11 cellular contexts compared by ENCODE assay signal in the genomic region with DNA sequence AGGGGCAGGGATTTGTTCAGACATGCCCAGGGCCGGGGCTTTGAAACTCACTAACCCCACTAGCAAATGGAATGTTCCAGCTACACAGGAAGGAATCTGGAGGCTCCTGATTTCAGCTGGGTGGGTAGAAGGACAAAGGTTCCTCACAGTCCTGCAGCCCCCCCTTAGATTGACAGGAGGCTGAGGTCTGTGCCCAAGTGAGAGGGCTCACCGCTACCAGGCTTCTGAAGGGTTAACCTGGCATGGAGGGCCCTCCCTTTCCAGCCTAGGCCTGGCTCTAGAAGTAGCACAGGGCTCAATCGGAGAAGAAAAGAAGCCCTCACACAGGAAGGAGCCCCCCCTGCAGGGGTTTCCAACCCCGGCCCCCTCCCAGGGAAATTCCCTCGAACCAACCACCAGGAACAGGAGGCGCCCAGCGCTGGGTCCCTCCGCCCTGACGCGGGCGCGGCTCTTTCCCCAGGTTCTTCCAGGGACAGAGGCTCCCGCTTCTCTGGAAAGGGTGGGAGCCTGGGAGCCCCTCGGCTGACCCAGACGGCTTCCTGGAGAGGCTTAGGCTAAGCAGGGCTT. TPM values are rescaled to one million over a fixed set of nuclear protein-coding genes. Genes with fewer than 3 reads are reported as not detected.
DNase-seq lines count a peak whose midpoint lies in the region; ATAC-seq and TF ChIP-seq lines count a peak whose summit lies in the region.
"Had no signal": no experiment of that assay in that cellular context is flagged by ENCODE, and none has a peak within 500 bp of the region (broad histone marks: within the 10 kb centered on the region; RNA-seq: fewer than 3 reads in every experiment).

No MANE protein-coding gene starts in this region.

- peak overlapping the region; percentile 5 for H3K4me3 ChIP-seq in WERI-Rb-1 (ENCODE audit: low read depth, low read length)
- no peak overlapping the region for H3K4me3 ChIP-seq in trophoblast cell (ENCODE audit: low read depth, low read length)

- peak overlapping the region; percentile 33 for H4K8ac ChIP-seq in trophoblast cell (ENCODE audit: low read depth, low read length)

- H3K9ac ChIP-seq in trophoblast cell (ENCODE audit: low read length), result no peak overlapping the region

- peak overlapping the region; percentile 85 for H3K14ac ChIP-seq in trophoblast cell (ENCODE audit: low read length)

- peak overlapping the region; percentile 80 for H2AK5ac ChIP-seq in trophoblast cell (ENCODE audit: low read length)

- H4K12ac ChIP-seq in trophoblast cell (ENCODE audit: low read depth, low read length), result peak overlapping the region; percentile 67

- no TSS peak for BruUV-seq in Calu3 (replicated peaks; lab: Mats Ljungman, UMichigan)

- H3K4ac ChIP-seq in trophoblast cell (ENCODE audit: low read depth, low read length), result peak overlapping the region; percentile 85

- ATAC-seq in left ventricle myocardium superior (no peak), GM19397 (IDR thresholded peaks at IDR 0.05; ENCODE audit: unreplicated experiment) (no peak)

- H3K36me3 ChIP-seq in WERI-Rb-1 (no peaks in the 10 kb centered on the region), trophoblast cell (ENCODE audit: control insufficient read depth in 1 of 2, insufficient read depth in 2 of 2, low read length in 2 of 2) (peaks cover 33% of the 10 kb centered on the region in 2 experiments)

- H3K4me1 ChIP-seq in trophoblast cell (ENCODE audit: control insufficient read depth in 1 of 2, insufficient read depth in 2 of 2, low read length in 2 of 2), result peaks cover 38 to 40% of the 10 kb centered on the region in 2 experiments

- H3K4me3 Mint-ChIP-seq in Calu3 (ENCODE audit: low read depth, unreplicated experiment), result peak overlapping the region; percentile 84
- H3K4me3 Mint-ChIP-seq: CD8-positive, alpha-beta memory T cell had no signal

- H3K23ac ChIP-seq in trophoblast cell (ENCODE audit: low read length), result no peak overlapping the region

- no peaks in the 10 kb centered on the region for H3K9me3 Mint-ChIP-seq in Calu3 (ENCODE audit: low read depth, unreplicated experiment)
- H3K9me3 Mint-ChIP-seq: CD8-positive, alpha-beta memory T cell had no signal

- H3K79me1 ChIP-seq in trophoblast cell (ENCODE audit: low read length), result peaks cover 55% of the 10 kb centered on the region

- no peak for TF ChIP-seq CTCF in Calu3 (IDR thresholded peaks at IDR 0.05; ENCODE audit: unreplicated experiment)
- no peak for TF ChIP-seq CTCF in WERI-Rb-1 (IDR thresholded peaks at IDR 0.05; ENCODE audit: low read depth, low read length)

- no peak overlapping the region for H2AFZ ChIP-seq in trophoblast cell (ENCODE audit: insufficient read depth, low read length, poor library complexity)

- peak overlapping the region; percentile 81 for H3K18ac ChIP-seq in trophoblast cell (ENCODE audit: low read length)

- intact Hi-C loops in Calu3 (cut with micrococcal nuclease; ENCODE audit: unreplicated experiment), result no loop called here
- intact Hi-C loops in left ventricle myocardium superior (cut with micrococcal nuclease), result no loop called here

- H3K27ac ChIP-seq in WERI-Rb-1 (peak overlapping the region; percentile 49), trophoblast cell (ENCODE audit: low read depth, low read length) (peak overlapping the region; percentile 64)

- WGBS in trophoblast cell (ENCODE audit: extremely low coverage, insufficient coverage, insufficient read length), result no CpG with 5 or more reads among the region's 15 CpGs

- H3K4me2 ChIP-seq in trophoblast cell (ENCODE audit: low read length), result peak overlapping the region; percentile 79

- H2BK12ac ChIP-seq in trophoblast cell (ENCODE audit: low read length), result peak overlapping the region; percentile 76

- peak overlapping the region; percentile 89 for H2BK5ac ChIP-seq in trophoblast cell (ENCODE audit: low read depth, low read length, poor library complexity)

- peaks cover 29% of the 10 kb centered on the region for H3K4me1 Mint-ChIP-seq in Calu3 (ENCODE audit: low read depth, unreplicated experiment)

- H3K36me3 Mint-ChIP-seq in Calu3 (ENCODE audit: insufficient read depth, unreplicated experiment), result peaks cover 99% of the 10 kb centered on the region
- H3K36me3 Mint-ChIP-seq: CD8-positive, alpha-beta memory T cell had no signal

- H4K91ac ChIP-seq in trophoblast cell (ENCODE audit: low read depth, low read length), result peak overlapping the region; percentile 98

- DNase-seq in Calu3, result no peak
- peak; percentile 87 for DNase-seq in WERI-Rb-1
- DNase-seq in left ventricle myocardium superior, result peak; percentile 60
- DNase-seq in trophoblast cell, result no peak
- no peak for DNase-seq in HuH-7 (ENCODE audit: low spot score)
- no peak for DNase-seq in NCI-H187 (lab: John Stamatoyannopoulos, UW)
- no peak for DNase-seq in NCI-H2029 (lab: John Stamatoyannopoulos, UW)
- DNase-seq: CD8-positive, alpha-beta memory T cell; NCI-H1417 treated with DMSO at 0.1 percent for 48 hours; T-helper 9 cell had no signal

- CTCF ChIA-PET in Calu3 (lab: Charles Lee), result interaction anchor here (1.2 kb wide), 1 partner anchor 9 kb away, joined by 6 read pairs; no protein-coding TSS in a partner anchor

- no peaks in the 10 kb centered on the region for H3K27me3 Mint-ChIP-seq in Calu3 (ENCODE audit: unreplicated experiment)

- peak overlapping the region; percentile 96 for H3K27ac Mint-ChIP-seq in Calu3 (ENCODE audit: unreplicated experiment)

- H2BK120ac ChIP-seq in trophoblast cell (ENCODE audit: insufficient read depth, low read length, poor library complexity), result peak overlapping the region; percentile 14

- H3K27me3 ChIP-seq in WERI-Rb-1 (ENCODE audit: insufficient read depth, low read depth, severe bottlenecking), result peaks cover 31% of the 10 kb centered on the region
- H3K27me3 ChIP-seq in trophoblast cell (ENCODE audit: insufficient read depth, low read length), result no peaks in the 10 kb centered on the region

- H3K79me2 ChIP-seq in trophoblast cell (ENCODE audit: control insufficient read depth, insufficient read depth, low read length, poor library complexity), result peaks cover 24% of the 10 kb centered on the region

- H3K9me3 ChIP-seq in WERI-Rb-1 (ENCODE audit: severe bottlenecking), result no peaks in the 10 kb centered on the region
- no peaks in the 10 kb centered on the region for H3K9me3 ChIP-seq in trophoblast cell (ENCODE audit: insufficient read depth, low read depth, low read length)

RNA-seq across cellular contexts. Expression of a gene that starts 3.3 kb away (rescaled TPM):
- total RNA-seq in Calu3 (2022) (130 and 161 TPM in 2 replicates), left ventricle myocardium superior (7.6 TPM)
- 27.6 and 30.3 TPM in 2 replicates for polyA plus RNA-seq in trophoblast cell (2013)
- total RNA-seq: CD8-positive, alpha-beta memory T cell had no signal
- polyA plus RNA-seq: CD8-positive, alpha-beta memory T cell had no signal

RNA-seq across cellular contexts. Expression of a gene that starts 59.8 kb away (rescaled TPM):
- total RNA-seq in Calu3 (2022), result 16.6 and 17.2 TPM in 2 replicates
- 2.0 TPM for total RNA-seq in left ventricle myocardium superior
- polyA plus RNA-seq in trophoblast cell (2013), result 10.9 and 12.8 TPM in 2 replicates

Comparison
In these comparisons a context has a peak if more than half of its experiments do, and no peak if none do; other contexts are left out.
1. DNase-seq: peak in WERI-Rb-1 (single experiment) and left ventricle myocardium superior (single experiment); none in Calu3 (single experiment), trophoblast cell (0 of 2), HuH-7 (single experiment), NCI-H187 (0 of 2) and NCI-H2029 (single experiment).
2. RNA of a gene that starts 3.3 kb away (total RNA-seq): 130 to 161 TPM in Calu3; 7.6 TPM in left ventricle myocardium superior (single experiment); every median in the first group is over 10 times any median in the second.